ENCODE assay signal across 10 cellular contexts in the genomic region with DNA sequence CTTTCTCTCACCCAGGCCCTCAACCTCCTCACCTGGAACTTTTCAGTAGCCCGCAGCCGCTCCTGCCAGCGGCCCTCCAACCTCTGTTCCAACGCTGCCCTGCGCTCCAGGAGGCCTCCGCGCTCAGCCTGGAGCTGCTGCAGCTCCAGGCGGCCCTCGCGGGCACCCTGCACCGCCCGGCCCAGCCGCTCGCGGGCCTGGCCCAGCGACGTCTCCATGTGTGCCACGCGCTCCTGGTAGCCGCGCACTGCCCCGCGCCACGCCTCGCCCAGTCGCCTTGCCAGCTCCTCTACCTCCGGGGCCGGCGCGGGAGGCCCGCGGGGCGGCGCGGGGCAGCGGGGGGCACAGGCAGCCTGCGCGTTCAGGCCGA. TPM values are rescaled to one million over a fixed set of nuclear protein-coding genes. Genes with fewer than 3 reads are reported as not detected.
A peak's percentile ranks its signal among the peaks of the same experiment; 100 is the strongest.
DNase-seq lines count a peak whose midpoint lies in the region; ATAC-seq and TF ChIP-seq lines count a peak whose summit lies in the region.
"Had no signal": no experiment of that assay in that cellular context is flagged by ENCODE, and none has a peak within 500 bp of the region (broad histone marks: within the 10 kb centered on the region; RNA-seq: fewer than 3 reads in every experiment).

No MANE protein-coding gene starts in this region.

- peaks cover 23% of the 10 kb centered on the region for H3K79me2 ChIP-seq in SK-N-SH (ENCODE audit: insufficient read depth)

- peaks cover 3% of the 10 kb centered on the region for H3F3A ChIP-seq in SK-N-SH (replicated peaks; ENCODE audit: insufficient read depth)

- intact Hi-C loops in activated naive CD4-positive, alpha-beta T cell treated with anti-CD3 and anti-CD28 coated beads for 36 hours (cut with micrococcal nuclease): no loop called here

- no peak for ATAC-seq in gastroesophageal sphincter

- H3K27ac Mint-ChIP-seq in neural crest cell (ENCODE audit: unreplicated experiment): no peak overlapping the region
- no peak overlapping the region for H3K27ac Mint-ChIP-seq in activated naive CD4-positive, alpha-beta T cell treated with anti-CD3 and anti-CD28 coated beads for 36 hours
- H3K27ac Mint-ChIP-seq: dendritic cell treated with granulocyte-macrophage colony-stimulating factor and Interleukin-4, amounts not matched to agents 40 ng/mL and 50 ng/mL, for 4 days; naive B cell had no signal

- POLR2A ChIA-PET in SK-N-SH (lab: Yijun Ruan, JAX): interaction anchor here (0.6 to 3.3 kb wide), 14 partner anchors 8 to 367 kb away, joined by 3 to 36 read pairs (median 5); partner anchors contain the start of genes CRABP2, ISG20L2, METTL25B and NTRK1

- CTCF ChIA-PET in SK-N-SH (lab: Yijun Ruan, JAX): interaction anchor here (0.8 to 45.5 kb wide), 14 partner anchors 13 to 184 kb away, joined by 3 to 2702 read pairs (median 14); partner anchors contain the start of genes BCAN, CRABP2, HAPLN2 and HDGF
- CTCF ChIA-PET in activated naive CD4-positive, alpha-beta T cell treated with anti-CD3 and anti-CD28 coated beads for 36 hours (lab: Charles Lee): interaction anchor here (0.6 to 12.2 kb wide), 11 partner anchors 11 to 109 kb away, joined by 3 to 123 read pairs (median 8); partner anchors contain the start of gene CRABP2

- peaks cover 23% of the 10 kb centered on the region for H3K36me3 Mint-ChIP-seq in neural crest cell (ENCODE audit: low read depth)
- no peaks in the 10 kb centered on the region for H3K36me3 Mint-ChIP-seq in activated naive CD4-positive, alpha-beta T cell treated with anti-CD3 and anti-CD28 coated beads for 36 hours (ENCODE audit: low read depth)

- H3K4me2 ChIP-seq in SK-N-SH: peak overlapping the region; percentile 98

- peaks cover 18% of the 10 kb centered on the region for H3K27me3 Mint-ChIP-seq in neural crest cell (ENCODE audit: low read depth)
- H3K27me3 Mint-ChIP-seq in activated naive CD4-positive, alpha-beta T cell treated with anti-CD3 and anti-CD28 coated beads for 36 hours (ENCODE audit: low read depth): peaks cover 48% of the 10 kb centered on the region

- H3K27ac ChIP-seq in 22Rv1 (peak overlapping the region; percentile 58; the same call in 1 of the 2 replicates), SK-N-SH (ENCODE audit: low read depth in 2 of 2, low read length in 1 of 2) (peak overlapping the region; percentile 3 to 87; a peak in 3 of 4 replicates), gastroesophageal sphincter (peak overlapping the region; percentile 11 to 85 (median 81))

- H3K27me3 ChIP-seq in SK-N-SH (ENCODE audit: insufficient read depth): no peaks in the 10 kb centered on the region
- H3K27me3 ChIP-seq in gastroesophageal sphincter: peaks cover 62% of the 10 kb centered on the region

- H3K9me2 ChIP-seq in SK-N-SH: no peaks in the 10 kb centered on the region

- H2AFZ ChIP-seq in SK-N-SH (ENCODE audit: low read depth): peak overlapping the region; percentile 27; the same call in 1 of the 2 replicates

- H4K20me1 ChIP-seq in SK-N-SH (ENCODE audit: insufficient read depth): peaks cover 10% of the 10 kb centered on the region; the same call in 1 of the 2 replicates

- H3K4me1 ChIP-seq in SK-N-SH (ENCODE audit: control insufficient read depth in 1 of 2, insufficient read depth in 2 of 2, low read depth in 1 of 2, low read length in 1 of 2) (peaks cover 21 to 42% of the 10 kb centered on the region in 2 experiments; a peak in 3 of 4 replicates), gastroesophageal sphincter (peaks cover 0 to 53% (median 13%) of the 10 kb centered on the region in 3 donors)

- H3K9me3 ChIP-seq in SK-N-SH (no peaks in the 10 kb centered on the region), gastroesophageal sphincter (no peaks in the 10 kb centered on the region)

- no peaks in the 10 kb centered on the region for H3K9me3 Mint-ChIP-seq in neural crest cell
- no peaks in the 10 kb centered on the region for H3K9me3 Mint-ChIP-seq in activated naive CD4-positive, alpha-beta T cell treated with anti-CD3 and anti-CD28 coated beads for 36 hours
- H3K9me3 Mint-ChIP-seq: dendritic cell treated with granulocyte-macrophage colony-stimulating factor and Interleukin-4, amounts not matched to agents 40 ng/mL and 50 ng/mL, for 4 days; naive B cell had no signal

- no peak for TF ChIP-seq POLR2A in gastroesophageal sphincter (IDR thresholded peaks at IDR 0.05)

- H3K36me3 ChIP-seq in SK-N-SH (replicated peaks in 1 of 2; ENCODE audit: control insufficient read depth in 1 of 2, insufficient read depth in 2 of 2, low read length in 1 of 2) (peaks cover 9 to 23% of the 10 kb centered on the region in 2 experiments), gastroesophageal sphincter (peaks cover 0 to 21% of the 10 kb centered on the region in 2 donors)

- WGBS in SK-N-SH (ENCODE audit: low lambda C conversion rate): 17% methylated on average over 20 of the region's 39 CpGs
- WGBS in gastroesophageal sphincter (ENCODE audit: low coverage in 1 of 2), 2 donors: no CpG with 5 or more reads among the region's 39 CpGs

- no peak for TF ChIP-seq RAD21 in SK-N-SH (IDR thresholded peaks at IDR 0.05; ENCODE audit: low read length)

- H3K9ac ChIP-seq in SK-N-SH: peak overlapping the region; percentile 65

- DNase-seq in SK-N-SH: peak; percentile 54
- no peak for DNase-seq in neural crest cell (ENCODE audit: low read depth, low spot score)
- no peak for DNase-seq in stimulated activated CD4-positive, alpha-beta T cell treated with anti-CD3 and anti-CD28 coated beads, Interleukin-4, amount 100 ng/mL, for 24 hours
- no peak for DNase-seq in HuH-7.5 (ENCODE audit: low spot score)
- DNase-seq in globus pallidus (ENCODE audit: low spot score): no peak
- DNase-seq in activated naive CD4-positive, alpha-beta T cell treated with anti-CD3 and anti-CD28 coated beads for 36 hours: no peak
- DNase-seq: naive B cell had no signal

- H3K4me3 ChIP-seq in SK-N-SH (ENCODE audit: low read depth in 2 of 2, low read length in 1 of 2) (peak overlapping the region; percentile 55 to 71), gastroesophageal sphincter (peak overlapping the region; percentile 32 to 57)

- peak overlapping the region; percentile 93 for H3K4me3 Mint-ChIP-seq in neural crest cell
- no peak overlapping the region for H3K4me3 Mint-ChIP-seq in activated naive CD4-positive, alpha-beta T cell treated with anti-CD3 and anti-CD28 coated beads for 36 hours
- H3K4me3 Mint-ChIP-seq: dendritic cell treated with granulocyte-macrophage colony-stimulating factor and Interleukin-4, amounts not matched to agents 40 ng/mL and 50 ng/mL, for 4 days had no signal

- H3K4me1 Mint-ChIP-seq in neural crest cell: peaks cover 58% of the 10 kb centered on the region
- H3K4me1 Mint-ChIP-seq in activated naive CD4-positive, alpha-beta T cell treated with anti-CD3 and anti-CD28 coated beads for 36 hours (ENCODE audit: low read depth): peaks cover 14% of the 10 kb centered on the region

- TF ChIP-seq EP300 in SK-N-SH (IDR thresholded peaks at IDR 0.05; ENCODE audit: borderline replicate concordance in 1 of 2, low read depth in 1 of 2, low read length in 1 of 2) (no peak), gastroesophageal sphincter (IDR thresholded peaks at IDR 0.05) (no peak)

- TF ChIP-seq CTCF in 22Rv1 (IDR thresholded peaks at IDR 0.05): no peak
- TF ChIP-seq CTCF in SK-N-SH (IDR thresholded peaks at IDR 0.05): no peak
- TF ChIP-seq CTCF in gastroesophageal sphincter (IDR thresholded peaks at IDR 0.05): no peak
- TF ChIP-seq CTCF in neural crest cell (conservative IDR thresholded peaks at IDR 0.05): no peak

TF ChIP-seq in SK-N-SH, 30 proteins besides CTCF, POLR2A, EP300 and RAD21 (continues in another document):
- TF ChIP-seq EZH2phosphoT487 (IDR thresholded peaks at IDR 0.05; ENCODE audit: borderline replicate concordance, low read depth) (no peak), MXI1 (IDR thresholded peaks at IDR 0.05; ENCODE audit: low read depth, low read length) (peak; percentile 14; the same call in 1 of the 2 replicates), TEAD4 (IDR thresholded peaks at IDR 0.05; ENCODE audit: borderline replicate concordance, insufficient read depth) (no peak), RFX5 (IDR thresholded peaks at IDR 0.05; ENCODE audit: low read length) (no peak)

RNA-seq across cellular contexts. Expression of gene NES, which starts 0.8 kb away (rescaled TPM):
- 12.6 and 15.8 TPM in 2 replicates for polyA plus RNA-seq in SK-N-SH (2012; rRNA removed)
- polyA plus RNA-seq in SK-N-SH (2012; cell fraction: cytosol; rRNA removed): 10.5 and 12.5 TPM in 2 replicates
- 28.7 and 40.4 TPM in 2 replicates for polyA plus RNA-seq in SK-N-SH (2012; cell fraction: nucleus; rRNA removed)
- total RNA-seq in gastroesophageal sphincter (10 to 100 TPM; 13.9 to 34.3 (median 23.9) TPM), neural crest cell (248 and 265 TPM in 2 replicates)
- not detected for total RNA-seq in activated naive CD4-positive, alpha-beta T cell treated with anti-CD3 and anti-CD28 coated beads for 36 hours

RNA-seq across cellular contexts. Expression of gene CRABP2, which starts 28.9 kb away (rescaled TPM):
- 13.3 and 42.1 TPM in 2 replicates for polyA plus RNA-seq in SK-N-SH (2012; rRNA removed)
- 27.0 TPM in 2 replicates for polyA plus RNA-seq in SK-N-SH (2012; cell fraction: cytosol; rRNA removed)
- polyA plus RNA-seq in SK-N-SH (2012; cell fraction: nucleus; rRNA removed): 21.2 and 48.9 TPM in 2 replicates
- total RNA-seq in gastroesophageal sphincter: 10 to 100 TPM in 1 of 4 donors, 1 to 10 TPM in 2, under 1 TPM in 1; 0.54 to 36.7 (median 6.0) TPM
- 606 and 647 TPM in 2 replicates for total RNA-seq in neural crest cell
- under 1 TPM; 0.45 to 0.72 TPM for total RNA-seq in activated naive CD4-positive, alpha-beta T cell treated with anti-CD3 and anti-CD28 coated beads for 36 hours

RNA-seq across cellular contexts. Expression of gene BCAN, which starts 34.5 kb away (rescaled TPM):
- polyA plus RNA-seq in SK-N-SH (2012; rRNA removed): 0.13 and 0.25 TPM in 2 replicates
- 0.08 and 0.25 TPM in 2 replicates for polyA plus RNA-seq in SK-N-SH (2012; cell fraction: cytosol; rRNA removed)
- polyA plus RNA-seq in SK-N-SH (2012; cell fraction: nucleus; rRNA removed): 0.10 and 0.20 TPM in 2 replicates
- 1 to 10 TPM in 2 of 4 donors, under 1 TPM in 1, not detected in 1; 0.50 to 5.0 (median 1.9) TPM for total RNA-seq in gastroesophageal sphincter
- 2.4 and 3.1 TPM in 2 replicates for total RNA-seq in neural crest cell
- not detected for total RNA-seq in activated naive CD4-positive, alpha-beta T cell treated with anti-CD3 and anti-CD28 coated beads for 36 hours

RNA-seq across cellular contexts. Expression of gene METTL25B, which starts 51.8 kb away (rescaled TPM):
- 20.1 and 21.2 TPM in 2 replicates for polyA plus RNA-seq in SK-N-SH (2012; rRNA removed)
- 10.7 and 14.0 TPM in 2 replicates for polyA plus RNA-seq in SK-N-SH (2012; cell fraction: cytosol; rRNA removed)
- 51.7 and 72.4 TPM in 2 replicates for polyA plus RNA-seq in SK-N-SH (2012; cell fraction: nucleus; rRNA removed)
- total RNA-seq in gastroesophageal sphincter (10 to 100 TPM in 3 of 4 donors, 1 to 10 TPM in 1; 8.4 to 29.0 (median 17.4) TPM), neural crest cell (30.4 and 33.0 TPM in 2 replicates)
- 10 to 100 TPM; 35.3 to 35.5 TPM for total RNA-seq in activated naive CD4-positive, alpha-beta T cell treated with anti-CD3 and anti-CD28 coated beads for 36 hours

RNA-seq across cellular contexts. Expression of gene ISG20L2, which starts 52.1 kb away (rescaled TPM):
- 31.6 and 44.3 TPM in 2 replicates for polyA plus RNA-seq in SK-N-SH (2012; rRNA removed)
- polyA plus RNA-seq in SK-N-SH (2012; cell fraction: cytosol; rRNA removed): 28.2 and 36.0 TPM in 2 replicates
- 22.9 and 32.5 TPM in 2 replicates for polyA plus RNA-seq in SK-N-SH (2012; cell fraction: nucleus; rRNA removed)
- 10 to 100 TPM; 14.5 to 18.4 (median 17.0) TPM for total RNA-seq in gastroesophageal sphincter
- 47.0 and 52.7 TPM in 2 replicates for total RNA-seq in neural crest cell
- total RNA-seq in activated naive CD4-positive, alpha-beta T cell treated with anti-CD3 and anti-CD28 coated beads for 36 hours: 10 to 100 TPM; 24.8 to 28.7 TPM

Comparison
In these comparisons a context has a peak if more than half of its experiments do, and no peak if none do; other contexts are left out.
1. RNA of gene NES, which starts 0.8 kb away (total RNA-seq): 248 to 265 TPM in neural crest cell and 13.9 to 34.3 TPM in gastroesophageal sphincter; not detected in activated naive CD4-positive, alpha-beta T cell treated with anti-CD3 and anti-CD28 coated beads for 36 hours; every median in the first group is over 10 times any median in the second.
2. RNA of gene CRABP2, which starts 28.9 kb away (total RNA-seq): 606 to 647 TPM in neural crest cell; 0.54 to 36.7 TPM in gastroesophageal sphincter and 0.45 to 0.72 TPM in activated naive CD4-positive, alpha-beta T cell treated with anti-CD3 and anti-CD28 coated beads for 36 hours; every median in the first group is over 10 times any median in the second.
3. Peak in every context shown above with its lines, with median percentiles within 50 percentile points of each other: H3K27ac ChIP-seq.